ENCODE assay signal across 8 cellular contexts in genomic region chr11:76700177-76701100, GRCh38. TPM values are rescaled to one million over a fixed set of nuclear protein-coding genes. Genes with fewer than 3 reads are reported as not detected.
DNase-seq lines count a peak whose midpoint lies in the region; ATAC-seq, FAIRE-seq and TF ChIP-seq lines count a peak whose summit lies in the region.

No MANE protein-coding gene starts in this region.

- peak; percentile 60 to 67; a peak in 3 of 5 replicates for TF ChIP-seq EP300 in A549 (IDR thresholded peaks at IDR 0.05)

- no peaks in the 10 kb centered on the region for H3K36me3 ChIP-seq in HEK293 (ENCODE audit: control insufficient read depth in 2 of 2, insufficient read depth in 1 of 2, low read length in 2 of 2)
- no peaks in the 10 kb centered on the region for H3K36me3 ChIP-seq in right lobe of liver

- no peak for TF ChIP-seq RAD21 in A549 (conservative IDR thresholded peaks at IDR 0.05 in 1 of 2, IDR thresholded peaks at IDR 0.05 in 1 of 2)

- H3K4me3 ChIP-seq in A549 (no peak overlapping the region), HEK293 (ENCODE audit: low read depth, low read length) (no peak overlapping the region), astrocyte of the cerebellum (ENCODE audit: low read depth, low read length) (no peak overlapping the region), right lobe of liver (no peak overlapping the region)

- FAIRE-seq in A549 (lab: Jason Lieb, UNC) = no peak

- no peaks in the 10 kb centered on the region for H3K27me3 ChIP-seq in right lobe of liver

- H3K4me1 ChIP-seq in A549 (peaks cover 36% of the 10 kb centered on the region), HEK293 (ENCODE audit: control insufficient read depth, insufficient read depth, low read length) (no peaks in the 10 kb centered on the region), right lobe of liver (no peaks in the 10 kb centered on the region)

- in situ Hi-C loops in astrocyte of the cerebellum (cut with HindIII; ENCODE audit: low sequenced_read_pairs) = no loop called here

- H3K9me3 ChIP-seq in A549 (0 out of 3 replicates have a peak, but pooled peaks cover 7% of the 10 kb centered on the region), HEK293 (ENCODE audit: control insufficient read depth, insufficient read depth, low read depth, low read length) (no peaks in the 10 kb centered on the region), right lobe of liver (no peaks in the 10 kb centered on the region)

- H3K27ac ChIP-seq in A549 (peak overlapping the region; percentile 76 to 89), HEK293 (ENCODE audit: extremely low read depth, low read depth, low read length) (no peak overlapping the region), right lobe of liver (no peak overlapping the region)

- POLR2A ChIA-PET in A549 (lab: Yijun Ruan, JAX) = no interaction called here
- POLR2A ChIA-PET in HEK293 (lab: Yijun Ruan, JAX) = no interaction called here

- no peak for TF ChIP-seq POLR2A in A549 (IDR thresholded peaks at IDR 0.05; ENCODE audit: low read length)
- TF ChIP-seq POLR2A in right lobe of liver (IDR thresholded peaks at IDR 0.05) = no peak

- DNase-seq in A549 (ENCODE audit: low read depth in 1 of 2, low spot score in 1 of 2) (peak; percentile 64 to 74), astrocyte of the cerebellum (ENCODE audit: low read depth) (peak; percentile 45), right lobe of liver (peak in 1 of 3 donors; percentile 42), NCI-H526 (lab: John Stamatoyannopoulos, UW) (no peak), midbrain (lab: John Stamatoyannopoulos, UW) (no peak), SW 1271 (lab: John Stamatoyannopoulos, UW) (no peak)

- no peak for TF ChIP-seq CTCF in A549 (IDR thresholded peaks at IDR 0.05)
- TF ChIP-seq CTCF in HEK293 (tag by site-specific recombination; IDR thresholded peaks at IDR 0.05) = no peak
- no peak for TF ChIP-seq CTCF in astrocyte of the cerebellum (IDR thresholded peaks at IDR 0.05; ENCODE audit: low read depth, low read length, missing control alignments)
- no peak for TF ChIP-seq CTCF in right lobe of liver (IDR thresholded peaks at IDR 0.05)

- peak; percentile 85 to 86 for ATAC-seq in A549
- ATAC-seq in right lobe of liver = peak; percentile 41 to 78 (median 61)
- ATAC-seq in HG02610 (IDR thresholded peaks at IDR 0.05; ENCODE audit: unreplicated experiment) = no peak

- peak overlapping the region; percentile 62 for H3K4me2 ChIP-seq in A549

- 55% methylated on average over 16 of the region's 16 CpGs for WGBS in A549 (ENCODE audit: missing lambda C conversion rate)
- 39% methylated on average over 9 of the region's 16 CpGs for WGBS in right lobe of liver (ENCODE audit: insufficient coverage, low coverage, low lambda C conversion rate, missing lambda C conversion rate)

- CTCF ChIA-PET in A549 (lab: Yijun Ruan, JAX) = interaction anchor here (1.2 kb wide), 1 partner anchor 21 kb away, joined by 3 read pairs; no protein-coding TSS in a partner anchor
- CTCF ChIA-PET in HEK293 (lab: Yijun Ruan, JAX) = no interaction called here

- intact Hi-C loops in right lobe of liver (cut with DNase I) = no loop called here

TF ChIP-seq in A549, 52 proteins besides CTCF, POLR2A, EP300 and RAD21 (continues in another document):
- TF ChIP-seq REST (IDR thresholded peaks at IDR 0.05) = no peak
- TF ChIP-seq FOSL2 (IDR thresholded peaks at IDR 0.05) = peak; percentile 80
- TF ChIP-seq FOSL2 (CRISPR knock-in tag; IDR thresholded peaks at IDR 0.05) = peak; percentile 76
- no peak for TF ChIP-seq BHLHE40 (IDR thresholded peaks at IDR 0.05; ENCODE audit: low read depth, low read length)
- no peak for TF ChIP-seq CEBPB (IDR thresholded peaks at IDR 0.05)
- TF ChIP-seq RCOR1 (IDR thresholded peaks at IDR 0.05; ENCODE audit: low read depth, low read length) = no peak
- no peak for TF ChIP-seq CBX8 (IDR thresholded peaks at IDR 0.05)
- TF ChIP-seq HOXB5 (CRISPR knock-in tag; IDR thresholded peaks at IDR 0.05) = peak; percentile 31; the same call in 1 of the 2 replicates

TF ChIP-seq in HEK293, 187 proteins besides CTCF, POLR2A, EP300 and RAD21:
- TF ChIP-seq ZNF26 (tag by site-specific recombination; IDR thresholded peaks at IDR 0.05) (no peak), ZNF19 (tag by site-specific recombination; IDR thresholded peaks at IDR 0.05; ENCODE audit: low read depth) (no peak), SCRT2 (tag by site-specific recombination; IDR thresholded peaks at IDR 0.05) (0 out of 2 replicates have a peak, but pooled peaks have one; percentile 34)

RNA-seq across cellular contexts. Expression of gene LRRC32, which starts 29.9 kb away (rescaled TPM):
- polyA plus RNA-seq in A549 (2011; rRNA removed) = 0.62 and 1.0 TPM in 2 replicates
- polyA plus RNA-seq in A549 (2012; cell fraction: cytosol; rRNA removed) = 0.09 and 0.17 TPM in 2 replicates
- 0.67 and 0.98 TPM in 2 replicates for polyA plus RNA-seq in A549 (2012; cell fraction: nucleus; rRNA removed)
- 0.08 to 0.25 TPM (median 0.16 TPM) in 3 replicates for polyA plus RNA-seq in A549 (2017; fragmentation: RNase III; extraction: RNeasy Plus Mini Kit Qiagen cat#74134 plus additional on column Dnase treatment)
- 0.29 and 0.37 TPM in 2 replicates for polyA minus RNA-seq in A549 (2011; rRNA and poly(A)+ RNA removed)
- total RNA-seq in right lobe of liver = 10 to 100 TPM in 4 of 6 experiments, 1 to 10 TPM in 2; 7.4 to 19.5 (median 14.5) TPM

Comparison
In these comparisons a context has a peak if more than half of its experiments do, and no peak if none do; other contexts are left out.
1. DNase-seq: peak in A549 (2 of 2) and astrocyte of the cerebellum (single experiment); none in NCI-H526 (0 of 2), midbrain (single experiment) and SW 1271 (0 of 2).
2. H3K27ac ChIP-seq: peak in A549 (2 of 2); none in HEK293 (single experiment) and right lobe of liver (0 of 3).